7 cellular contexts compared by ENCODE assay signal in the genomic region with DNA sequence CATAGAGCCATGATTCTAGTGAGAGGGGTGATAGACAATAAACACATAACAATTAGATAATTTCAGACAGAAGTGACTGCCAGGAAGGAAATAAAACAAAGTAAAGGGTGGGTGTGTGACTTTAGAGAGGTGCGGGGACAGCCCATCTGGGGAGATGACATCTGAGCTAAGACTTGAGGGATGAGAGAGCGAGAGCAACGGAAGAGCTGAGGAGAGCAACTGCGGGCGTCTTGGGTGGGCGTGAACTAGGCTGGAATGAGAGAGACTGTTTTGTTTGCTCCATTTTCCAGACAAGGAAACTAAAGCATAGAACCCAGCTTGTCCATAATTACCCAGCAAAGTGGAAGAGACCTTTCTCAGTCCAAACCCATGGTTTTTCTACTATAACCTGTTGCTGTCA.
"Had no signal": no experiment of that assay in that cellular context is flagged by ENCODE, and none has a peak within 500 bp of the region (broad histone marks: within the 10 kb centered on the region; RNA-seq: fewer than 3 reads in every experiment).

No MANE protein-coding gene starts in this region.

- H3K27ac Mint-ChIP-seq: GM23338, H9, HFFc6 had no signal

- DNase-seq: GM23248, GOT3, H7, H9, HCEC 1CT, HFFc6 had no signal

- H3K4me3 Mint-ChIP-seq: GM23338, H9, HFFc6 had no signal

- H3K9me3 Mint-ChIP-seq: GM23338, H9 had no signal
